ENCODE assay signal across 17 cellular contexts in genomic region chr18:57715671-57716070, GRCh38.
"Had no signal": no experiment of that assay in that cellular context is flagged by ENCODE, and none has a peak within 500 bp of the region (broad histone marks: within the 10 kb centered on the region; RNA-seq: fewer than 3 reads in every experiment).

No MANE protein-coding gene starts in this region.

- ATAC-seq: activated CD8-positive, alpha-beta T cell treated with anti-CD3 and anti-CD28 coated beads for 36 hours; naive thymus-derived CD4-positive, alpha-beta T cell; stimulated activated naive CD8-positive, alpha-beta T cell treated with anti-CD3 and anti-CD28 coated beads, Interleukin-15, amount 100 ng/mL, for 72 hours had no signal

- H3K27me3 ChIP-seq: ovary, right lobe of liver had no signal

- H3K4me3 ChIP-seq: ovary, right lobe of liver had no signal

- H3K36me3 Mint-ChIP-seq: activated naive CD4-positive, alpha-beta T cell treated with anti-CD3 and anti-CD28 coated beads, Interleukin-2, amount 10 ng/mL, durations not matched to agents 7 days and 5 days had no signal

- H3K4me3 Mint-ChIP-seq: activated CD4-positive, alpha-beta T cell treated with anti-CD3 and anti-CD28 coated beads, Interleukin-2, amount 10 ng/mL, durations not matched to agents 24 days and 14 days; activated CD8-positive, alpha-beta T cell treated with anti-CD3 and anti-CD28 coated beads for 36 hours; activated naive CD4-positive, alpha-beta T cell treated with anti-CD3 and anti-CD28 coated beads, Interleukin-2, amount 10 ng/mL, durations not matched to agents 7 days and 5 days; activated T-cell treated with anti-CD3 and anti-CD28 coated beads, Interleukin-2, amount 50 U/mL, for 24 hours; naive thymus-derived CD4-positive, alpha-beta T cell; stimulated activated naive CD8-positive, alpha-beta T cell treated with anti-CD3 and anti-CD28 coated beads, Interleukin-15, amount 100 ng/mL, for 72 hours had no signal

- DNase-seq: activated CD4-positive, alpha-beta T cell treated with anti-CD3 and anti-CD28 coated beads, Interleukin-2, amount 10 ng/mL, durations not matched to agents 24 days and 14 days; activated CD8-positive, alpha-beta T cell treated with anti-CD3 and anti-CD28 coated beads for 36 hours; activated effector memory CD4-positive, alpha-beta T cell treated with Interleukin-2 at 50 U/mL for 16 hours; activated naive CD4-positive, alpha-beta T cell treated with anti-CD3 and anti-CD28 coated beads, Interleukin-2, amount 10 ng/mL, durations not matched to agents 7 days and 5 days; activated T-cell treated with anti-CD3 and anti-CD28 coated beads, Interleukin-2, amount 50 U/mL, for 24 hours; dermis blood vessel endothelial cell; effector memory CD4-positive, alpha-beta T cell; kidney glomerular epithelial cell; mesenchymal stem cell; naive thymus-derived CD4-positive, alpha-beta T cell; ovary; right lobe of liver; small intestine; stimulated activated CD4-positive, alpha-beta T cell treated with anti-CD3 and anti-CD28 coated beads, Interleukin-15, amount 100 ng/mL, for 24 hours; stimulated activated CD4-positive, alpha-beta T cell treated with anti-CD3 and anti-CD28 coated beads, Interleukin-2, amount 100 ng/mL, for 48 hours; stimulated activated naive CD8-positive, alpha-beta T cell treated with anti-CD3 and anti-CD28 coated beads, Interleukin-15, amount 100 ng/mL, for 72 hours; T1000 had no signal

- H3K27ac Mint-ChIP-seq: activated CD4-positive, alpha-beta T cell treated with anti-CD3 and anti-CD28 coated beads, Interleukin-2, amount 10 ng/mL, durations not matched to agents 24 days and 14 days; activated CD8-positive, alpha-beta T cell treated with anti-CD3 and anti-CD28 coated beads for 36 hours; activated naive CD4-positive, alpha-beta T cell treated with anti-CD3 and anti-CD28 coated beads, Interleukin-2, amount 10 ng/mL, durations not matched to agents 7 days and 5 days; activated T-cell treated with anti-CD3 and anti-CD28 coated beads, Interleukin-2, amount 50 U/mL, for 24 hours; naive thymus-derived CD4-positive, alpha-beta T cell; stimulated activated naive CD8-positive, alpha-beta T cell treated with anti-CD3 and anti-CD28 coated beads, Interleukin-15, amount 100 ng/mL, for 72 hours had no signal

- H3K27me3 Mint-ChIP-seq: activated CD4-positive, alpha-beta T cell treated with anti-CD3 and anti-CD28 coated beads, Interleukin-2, amount 10 ng/mL, durations not matched to agents 24 days and 14 days; activated CD8-positive, alpha-beta T cell treated with anti-CD3 and anti-CD28 coated beads for 36 hours; activated naive CD4-positive, alpha-beta T cell treated with anti-CD3 and anti-CD28 coated beads, Interleukin-2, amount 10 ng/mL, durations not matched to agents 7 days and 5 days; activated T-cell treated with anti-CD3 and anti-CD28 coated beads, Interleukin-2, amount 50 U/mL, for 24 hours; naive thymus-derived CD4-positive, alpha-beta T cell; stimulated activated naive CD8-positive, alpha-beta T cell treated with anti-CD3 and anti-CD28 coated beads, Interleukin-15, amount 100 ng/mL, for 72 hours had no signal

- H3K27ac ChIP-seq: ovary, right lobe of liver had no signal

- H3K36me3 ChIP-seq: ovary, right lobe of liver had no signal

- H3K4me1 Mint-ChIP-seq: activated CD4-positive, alpha-beta T cell treated with anti-CD3 and anti-CD28 coated beads, Interleukin-2, amount 10 ng/mL, durations not matched to agents 24 days and 14 days; stimulated activated naive CD8-positive, alpha-beta T cell treated with anti-CD3 and anti-CD28 coated beads, Interleukin-15, amount 100 ng/mL, for 72 hours had no signal

- H3K9me3 ChIP-seq: ovary, right lobe of liver had no signal
